In genomic region chr4:94453534-94453963, GRCh38 we compare ENCODE assay signal across 10 cellular contexts. TPM values are rescaled to one million over a fixed set of nuclear protein-coding genes. Genes with fewer than 3 reads are reported as not detected.
A peak's percentile ranks its signal among the peaks of the same experiment; 100 is the strongest.
DNase-seq lines count a peak whose midpoint lies in the region; ATAC-seq, FAIRE-seq and TF ChIP-seq lines count a peak whose summit lies in the region.
"Had no signal": no experiment of that assay in that cellular context is flagged by ENCODE, and none has a peak within 500 bp of the region (broad histone marks: within the 10 kb centered on the region; RNA-seq: fewer than 3 reads in every experiment).

No MANE protein-coding gene starts in this region.

- H3K36me3 Mint-ChIP-seq in activated T-helper 1 cell treated with anti-CD3 and anti-CD28 coated beads, Interleukin-12 subunit alpha, Interleukin-12 subunit beta, Interleukin-2, Interleukin-4 antibody, amounts not matched to agents 30 ng/mL and 10 ng/mL and 1 ng/mL, durations not matched to agents 14 hours and 24 hours and 36 hours (ENCODE audit: low read depth), result peaks cover 8% of the 10 kb centered on the region

- intact Hi-C loops in activated T-helper 1 cell treated with anti-CD3 and anti-CD28 coated beads, Interleukin-12 subunit alpha, Interleukin-12 subunit beta, Interleukin-2, Interleukin-4 antibody, amounts not matched to agents 30 ng/mL and 10 ng/mL and 1 ng/mL, durations not matched to agents 14 hours and 24 hours and 36 hours (cut with micrococcal nuclease), result loop anchor here (2.0 to 5.0 kb wide), 2 partner anchors 45 to 46 kb away; no protein-coding TSS in a partner anchor
- intact Hi-C loops in kidney (cut with DNase I) (no loop called here), stomach (cut with DNase I; ENCODE audit: low total_unique reads) (no loop called here)

- H3K27ac ChIP-seq in SK-N-SH (ENCODE audit: low read depth in 2 of 2, low read length in 1 of 2), result peak overlapping the region; percentile 47 to 84; a peak in 3 of 4 replicates
- peak overlapping the region; percentile 95 to 98 for H3K27ac ChIP-seq in kidney (ENCODE audit: low read depth in 2 of 2, low read length in 2 of 2)
- peak overlapping the region in 4 of 5 donors; percentile 97 to 99 (median 98) for H3K27ac ChIP-seq in stomach
- H3K27ac ChIP-seq: HL-60 had no signal

- no peak overlapping the region for H3K27ac Mint-ChIP-seq in activated T-helper 1 cell treated with anti-CD3 and anti-CD28 coated beads, Interleukin-12 subunit alpha, Interleukin-12 subunit beta, Interleukin-2, Interleukin-4 antibody, amounts not matched to agents 30 ng/mL and 10 ng/mL and 1 ng/mL, durations not matched to agents 14 hours and 24 hours and 36 hours

- peaks cover 25% of the 10 kb centered on the region for H4K20me1 ChIP-seq in SK-N-SH (ENCODE audit: insufficient read depth)

- TF ChIP-seq CTCF in SK-N-SH (IDR thresholded peaks at IDR 0.05) (no peak), kidney (IDR thresholded peaks at IDR 0.05; ENCODE audit: borderline replicate concordance, extremely low read depth, insufficient read depth) (no peak), stomach (IDR thresholded peaks at IDR 0.05) (no peak), GM10248 (IDR thresholded peaks at IDR 0.05; ENCODE audit: control extremely low read depth, extremely low read depth, low read depth, missing control alignments) (no peak)

- H3K4me1 Mint-ChIP-seq in activated T-helper 1 cell treated with anti-CD3 and anti-CD28 coated beads, Interleukin-12 subunit alpha, Interleukin-12 subunit beta, Interleukin-2, Interleukin-4 antibody, amounts not matched to agents 30 ng/mL and 10 ng/mL and 1 ng/mL, durations not matched to agents 14 hours and 24 hours and 36 hours (ENCODE audit: low read depth), result peaks cover 25% of the 10 kb centered on the region

- H3K27me3 ChIP-seq in SK-N-SH (ENCODE audit: insufficient read depth), result no peaks in the 10 kb centered on the region
- no peaks in the 10 kb centered on the region for H3K27me3 ChIP-seq in stomach

- 87% methylated on average over 7 of the region's 7 CpGs for WGBS in SK-N-SH (ENCODE audit: low lambda C conversion rate)
- 32 to 48% (median 38%) methylated on average over 7 of the region's 7 CpGs for WGBS in stomach, 5 donors

- FAIRE-seq in kidney (lab: Jason Lieb, UNC), result no peak

- peaks cover 68% of the 10 kb centered on the region for H3K79me2 ChIP-seq in SK-N-SH (ENCODE audit: insufficient read depth)

- peaks cover 23% of the 10 kb centered on the region for H3K27me3 Mint-ChIP-seq in activated T-helper 1 cell treated with anti-CD3 and anti-CD28 coated beads, Interleukin-12 subunit alpha, Interleukin-12 subunit beta, Interleukin-2, Interleukin-4 antibody, amounts not matched to agents 30 ng/mL and 10 ng/mL and 1 ng/mL, durations not matched to agents 14 hours and 24 hours and 36 hours (ENCODE audit: insufficient read depth)

- H3K9me2 ChIP-seq in SK-N-SH, result no peaks in the 10 kb centered on the region

- H3K36me3 ChIP-seq in SK-N-SH (replicated peaks in 1 of 2; ENCODE audit: control insufficient read depth in 1 of 2, insufficient read depth in 2 of 2, low read length in 1 of 2) (peaks cover 14 to 31% of the 10 kb centered on the region in 2 experiments), kidney (ENCODE audit: control insufficient read depth in 1 of 2, insufficient read depth in 2 of 2, low read length in 2 of 2) (no peaks in the 10 kb centered on the region), stomach (peaks cover 7 to 13% (median 11%) of the 10 kb centered on the region in 4 donors)

- H3K9me3 ChIP-seq in SK-N-SH, result no peaks in the 10 kb centered on the region
- H3K9me3 ChIP-seq in kidney (ENCODE audit: control insufficient read depth in 1 of 2, low read length in 2 of 2), result no peaks in the 10 kb centered on the region
- H3K9me3 ChIP-seq in stomach, result no peaks in the 10 kb centered on the region

- H2AFZ ChIP-seq in SK-N-SH (ENCODE audit: low read depth), result no peak overlapping the region

- no peak for TF ChIP-seq EP300 in SK-N-SH (IDR thresholded peaks at IDR 0.05; ENCODE audit: borderline replicate concordance in 1 of 2, low read depth in 1 of 2, low read length in 1 of 2)
- TF ChIP-seq EP300 in stomach (IDR thresholded peaks at IDR 0.05), result no peak

- H3K9me3 Mint-ChIP-seq in activated T-helper 1 cell treated with anti-CD3 and anti-CD28 coated beads, Interleukin-12 subunit alpha, Interleukin-12 subunit beta, Interleukin-2, Interleukin-4 antibody, amounts not matched to agents 30 ng/mL and 10 ng/mL and 1 ng/mL, durations not matched to agents 14 hours and 24 hours and 36 hours, result no peaks in the 10 kb centered on the region

- DNase-seq in SK-N-SH (no peak), kidney (no peak), stomach (no peak), GM10248 (ENCODE audit: extremely low spot score) (no peak), MV-4-11 (lab: John Stamatoyannopoulos, UW) (no peak), NCI-H187 treated with DMSO at 0.1 percent for 48 hours (lab: John Stamatoyannopoulos, UW) (no peak)
- no peak for DNase-seq in activated T-helper 1 cell treated with anti-CD3 and anti-CD28 coated beads, Interleukin-12 subunit alpha, Interleukin-12 subunit beta, Interleukin-2, Interleukin-4 antibody, amounts not matched to agents 30 ng/mL and 10 ng/mL and 1 ng/mL, durations not matched to agents 14 hours and 24 hours and 36 hours (ENCODE audit: low spot score)
- DNase-seq: activated naive CD4-positive, alpha-beta T cell had no signal

- peak overlapping the region; percentile 85 for H3K4me3 Mint-ChIP-seq in activated T-helper 1 cell treated with anti-CD3 and anti-CD28 coated beads, Interleukin-12 subunit alpha, Interleukin-12 subunit beta, Interleukin-2, Interleukin-4 antibody, amounts not matched to agents 30 ng/mL and 10 ng/mL and 1 ng/mL, durations not matched to agents 14 hours and 24 hours and 36 hours

- peak overlapping the region; percentile 85; the same call in 1 of the 2 replicates for H3K9ac ChIP-seq in SK-N-SH
- H3K9ac ChIP-seq in kidney (ENCODE audit: low read length in 2 of 2), result peak overlapping the region; percentile 68 to 92

- POLR2A ChIA-PET in SK-N-SH (lab: Yijun Ruan, JAX), result no interaction called here
- POLR2A ChIA-PET in GM10248 (lab: Yijun Ruan, JAX), result no interaction called here

- H3K4me2 ChIP-seq in SK-N-SH, result peak overlapping the region; percentile 86

- CTCF ChIA-PET in SK-N-SH (lab: Yijun Ruan, JAX), result interaction anchor here (0.6 kb wide), 2 partner anchors 10 to 164 kb away, joined by 3 to 4 read pairs; no protein-coding TSS in a partner anchor
- CTCF ChIA-PET in GM10248 (lab: Yijun Ruan, JAX), result interaction anchor here (0.9 to 2.4 kb wide), 3 partner anchors 10 to 46 kb away, joined by 3 to 6 read pairs (median 4); no protein-coding TSS in a partner anchor

- H3K4me3 ChIP-seq in SK-N-SH (ENCODE audit: low read depth in 2 of 2, low read length in 1 of 2) (peak overlapping the region; percentile 86 to 93; a peak in 3 of 4 replicates), kidney (ENCODE audit: low read length in 2 of 2) (peak overlapping the region; percentile 75 to 96), stomach (peak overlapping the region; percentile 75 to 95 (median 86))

- no peak for ATAC-seq in SK-N-SH treated with all-trans-retinoic acid at 6 μM for 48 hours

- no peaks in the 10 kb centered on the region for H3F3A ChIP-seq in SK-N-SH (replicated peaks; ENCODE audit: insufficient read depth)

- no peak for TF ChIP-seq POLR2A in stomach (IDR thresholded peaks at IDR 0.05)

- H3K4me1 ChIP-seq in SK-N-SH (ENCODE audit: control insufficient read depth in 1 of 2, insufficient read depth in 2 of 2, low read depth in 1 of 2, low read length in 1 of 2) (peaks cover 7 to 12% of the 10 kb centered on the region in 2 experiments; a peak in 3 of 4 replicates), kidney (ENCODE audit: control insufficient read depth in 1 of 2, insufficient read depth in 1 of 2, low read depth in 1 of 2, low read length in 2 of 2) (peaks cover 0 to 22% of the 10 kb centered on the region in 2 donors), stomach (peaks cover 25 to 73% (median 48%) of the 10 kb centered on the region in 4 donors)

- TF ChIP-seq RAD21 in SK-N-SH (IDR thresholded peaks at IDR 0.05; ENCODE audit: low read length), result no peak

TF ChIP-seq in SK-N-SH, 30 proteins besides CTCF, POLR2A, EP300 and RAD21 (continues in another document):
- TF ChIP-seq, protein P1, sequence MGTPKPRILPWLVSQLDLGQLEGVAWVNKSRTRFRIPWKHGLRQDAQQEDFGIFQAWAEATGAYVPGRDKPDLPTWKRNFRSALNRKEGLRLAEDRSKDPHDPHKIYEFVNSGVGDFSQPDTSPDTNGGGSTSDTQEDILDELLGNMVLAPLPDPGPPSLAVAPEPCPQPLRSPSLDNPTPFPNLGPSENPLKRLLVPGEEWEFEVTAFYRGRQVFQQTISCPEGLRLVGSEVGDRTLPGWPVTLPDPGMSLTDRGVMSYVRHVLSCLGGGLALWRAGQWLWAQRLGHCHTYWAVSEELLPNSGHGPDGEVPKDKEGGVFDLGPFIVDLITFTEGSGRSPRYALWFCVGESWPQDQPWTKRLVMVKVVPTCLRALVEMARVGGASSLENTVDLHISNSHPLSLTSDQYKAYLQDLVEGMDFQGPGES (IDR thresholded peaks at IDR 0.05; ENCODE audit: low read depth, low read length), result no peak

TF ChIP-seq in SK-N-SH treated with all-trans-retinoic acid at 6 μM for 48 hours, 23 proteins besides CTCF, POLR2A, EP300 and RAD21 (continues in another document):
- TF ChIP-seq RARB (CRISPR knock-in tag; IDR thresholded peaks at IDR 0.05), result no peak

RNA-seq across cellular contexts. Expression of gene PDLIM5, which starts 1.8 kb away (rescaled TPM):
- polyA plus RNA-seq in SK-N-SH (2012; rRNA removed) (36.7 and 39.2 TPM in 2 replicates), kidney (ENCODE audit: insufficient read depth, low read depth, low replicate concordance) (24.3 TPM), stomach (10 to 100 TPM; 23.7 to 31.5 (median 24.6) TPM)
- 24.7 and 31.6 TPM in 2 replicates for polyA plus RNA-seq in SK-N-SH (2012; cell fraction: cytosol; rRNA removed)
- polyA plus RNA-seq in SK-N-SH (2012; cell fraction: nucleus; rRNA removed), result 31.7 and 51.1 TPM in 2 replicates
- total RNA-seq in activated T-helper 1 cell treated with anti-CD3 and anti-CD28 coated beads, Interleukin-12 subunit alpha, Interleukin-12 subunit beta, Interleukin-2, Interleukin-4 antibody, amounts not matched to agents 30 ng/mL and 10 ng/mL and 1 ng/mL, durations not matched to agents 14 hours and 24 hours and 36 hours, result 17.8 and 20.6 TPM in 2 replicates
- total RNA-seq in kidney (167 TPM), stomach (100 to 1,000 TPM in 1 of 5 donors, 10 to 100 TPM in 4; 37.9 to 311 (median 64.0) TPM)
